In genomic region chr5:140678993-140679392, GRCh38 we compare ENCODE assay signal across 36 cellular contexts. TPM values are rescaled to one million over a fixed set of nuclear protein-coding genes. Genes with fewer than 3 reads are reported as not detected.
"Had no signal": no experiment of that assay in that cellular context is flagged by ENCODE, and none has a peak within 500 bp of the region (broad histone marks: within the 10 kb centered on the region; RNA-seq: fewer than 3 reads in every experiment).

No MANE protein-coding gene starts in this region.

- H3K4me3 ChIP-seq: adrenal gland, body of pancreas, esophagus squamous epithelium, gastroesophageal sphincter, heart right ventricle, hepatocyte had no signal

- H3K4me2 ChIP-seq: hepatocyte had no signal

- H3K9me3 Mint-ChIP-seq: activated CD4-positive, alpha-beta memory T cell treated with anti-CD3 and anti-CD28 coated beads, Interleukin-2, amount 10 ng/mL, durations not matched to agents 7 days and 5 days; activated CD4-positive, alpha-beta T cell treated with anti-CD3 and anti-CD28 coated beads, Interleukin-2, amount 10 ng/mL, durations not matched to agents 7 days and 5 days; activated naive CD4-positive, alpha-beta T cell treated with anti-CD3 and anti-CD28 coated beads for 36 hours; activated naive CD4-positive, alpha-beta T cell treated with anti-CD3 and anti-CD28 coated beads, Interleukin-2, amount 50 U/mL, for 24 hours; activated naive CD8-positive, alpha-beta T cell treated with anti-CD3 and anti-CD28 coated beads for 36 hours; activated naive CD8-positive, alpha-beta T cell treated with anti-CD3 and anti-CD28 coated beads, Interleukin-2, amount 50 U/mL, for 24 hours; activated T-cell treated with anti-CD3 and anti-CD28 coated beads, Interleukin-2, amount 50 U/mL, for 4 hours; activated T-helper 1 cell treated with anti-CD3 and anti-CD28 coated beads, Interleukin-12 subunit alpha, Interleukin-12 subunit beta, Interleukin-2, Interleukin-4 antibody, amounts not matched to agents 30 ng/mL and 10 ng/mL and 1 ng/mL, durations not matched to agents 14 hours and 24 hours and 36 hours; activated T-helper 2 cell treated with anti-CD3 and anti-CD28 coated beads, Interferon-gamma antibody, Interleukin-2, Interleukin-4, amounts not matched to agents 10 μg/mL and 5 μg/mL and 100 μg/mL, durations not matched to agents 14 hours and 24 hours and 36 hours; effector memory CD8-positive, alpha-beta T cell; T-helper 2 cell treated with Interferon-gamma antibody and Interleukin-4, amounts not matched to agents 5 μg/mL and 100 μg/mL, for 36 hours had no signal

- H2AFZ ChIP-seq: hepatocyte had no signal

- H3K9me3 ChIP-seq: adrenal gland, body of pancreas, esophagus squamous epithelium, gastroesophageal sphincter, heart right ventricle had no signal

- H3K79me2 ChIP-seq: hepatocyte had no signal

- H3K4me3 Mint-ChIP-seq: activated CD4-positive, alpha-beta memory T cell treated with anti-CD3 and anti-CD28 coated beads, Interleukin-2, amount 10 ng/mL, durations not matched to agents 7 days and 5 days; activated CD4-positive, alpha-beta T cell treated with anti-CD3 and anti-CD28 coated beads, Interleukin-2, amount 10 ng/mL, durations not matched to agents 7 days and 5 days; activated naive CD4-positive, alpha-beta T cell treated with anti-CD3 and anti-CD28 coated beads for 36 hours; activated naive CD4-positive, alpha-beta T cell treated with anti-CD3 and anti-CD28 coated beads, Interleukin-2, amount 50 U/mL, for 24 hours; activated naive CD8-positive, alpha-beta T cell treated with anti-CD3 and anti-CD28 coated beads for 36 hours; activated naive CD8-positive, alpha-beta T cell treated with anti-CD3 and anti-CD28 coated beads, Interleukin-2, amount 50 U/mL, for 24 hours; activated T-cell treated with anti-CD3 and anti-CD28 coated beads, Interleukin-2, amount 50 U/mL, for 4 hours; activated T-helper 1 cell treated with anti-CD3 and anti-CD28 coated beads, Interleukin-12 subunit alpha, Interleukin-12 subunit beta, Interleukin-2, Interleukin-4 antibody, amounts not matched to agents 30 ng/mL and 10 ng/mL and 1 ng/mL, durations not matched to agents 14 hours and 24 hours and 36 hours; effector memory CD8-positive, alpha-beta T cell; T-helper 17 cell; T-helper 2 cell treated with Interferon-gamma antibody and Interleukin-4, amounts not matched to agents 5 μg/mL and 100 μg/mL, for 36 hours had no signal

- H3K27me3 Mint-ChIP-seq: activated CD4-positive, alpha-beta memory T cell treated with anti-CD3 and anti-CD28 coated beads, Interleukin-2, amount 10 ng/mL, durations not matched to agents 7 days and 5 days; activated CD4-positive, alpha-beta T cell treated with anti-CD3 and anti-CD28 coated beads, Interleukin-2, amount 10 ng/mL, durations not matched to agents 7 days and 5 days; activated naive CD4-positive, alpha-beta T cell treated with anti-CD3 and anti-CD28 coated beads, Interleukin-2, amount 50 U/mL, for 24 hours; activated naive CD8-positive, alpha-beta T cell treated with anti-CD3 and anti-CD28 coated beads for 36 hours; activated naive CD8-positive, alpha-beta T cell treated with anti-CD3 and anti-CD28 coated beads, Interleukin-2, amount 50 U/mL, for 24 hours; effector memory CD8-positive, alpha-beta T cell; T-helper 17 cell had no signal

- FAIRE-seq: colon had no signal

- ATAC-seq: activated naive CD8-positive, alpha-beta T cell treated with anti-CD3 and anti-CD28 coated beads, Interleukin-2, amount 50 U/mL, for 24 hours; activated T-cell treated with anti-CD3 and anti-CD28 coated beads, Interleukin-2, amount 50 U/mL, for 4 hours; body of pancreas; effector memory CD8-positive, alpha-beta T cell; gastroesophageal sphincter; heart right ventricle; T-helper 17 cell had no signal

- H3K4me1 ChIP-seq: body of pancreas, esophagus squamous epithelium, gastroesophageal sphincter, heart right ventricle had no signal

- H3K27ac ChIP-seq: adrenal gland, body of pancreas, esophagus squamous epithelium, gastroesophageal sphincter, heart right ventricle, hepatocyte had no signal

- H3K27me3 ChIP-seq: adrenal gland, body of pancreas, esophagus squamous epithelium, gastroesophageal sphincter, heart right ventricle, hepatocyte had no signal

- H3K27ac Mint-ChIP-seq: activated naive CD4-positive, alpha-beta T cell treated with anti-CD3 and anti-CD28 coated beads for 36 hours; activated naive CD4-positive, alpha-beta T cell treated with anti-CD3 and anti-CD28 coated beads, Interleukin-2, amount 50 U/mL, for 24 hours; activated naive CD8-positive, alpha-beta T cell treated with anti-CD3 and anti-CD28 coated beads, Interleukin-2, amount 50 U/mL, for 24 hours; activated T-helper 2 cell treated with anti-CD3 and anti-CD28 coated beads, Interferon-gamma antibody, Interleukin-2, Interleukin-4, amounts not matched to agents 10 μg/mL and 5 μg/mL and 100 μg/mL, durations not matched to agents 14 hours and 24 hours and 36 hours; T-helper 2 cell treated with Interferon-gamma antibody and Interleukin-4, amounts not matched to agents 5 μg/mL and 100 μg/mL, for 36 hours had no signal

- H3K4me1 Mint-ChIP-seq: activated naive CD4-positive, alpha-beta T cell treated with anti-CD3 and anti-CD28 coated beads, Interleukin-2, amount 50 U/mL, for 24 hours; T-helper 17 cell had no signal

- DNase-seq: activated CD4-positive, alpha-beta memory T cell treated with anti-CD3 and anti-CD28 coated beads, Interleukin-2, amount 10 ng/mL, durations not matched to agents 7 days and 5 days; activated CD4-positive, alpha-beta T cell treated with anti-CD3 and anti-CD28 coated beads for 4 hours; activated CD4-positive, alpha-beta T cell treated with anti-CD3 and anti-CD28 coated beads, Interleukin-2, amount 10 ng/mL, durations not matched to agents 7 days and 5 days; activated CD4-positive, alpha-beta T cell treated with anti-CD3 and anti-CD28 coated beads, Interleukin-2, amount 50 U/mL, for 4 hours; activated CD4-positive, CD25-positive, alpha-beta regulatory T cell; activated CD4-positive, CD25-positive, alpha-beta regulatory T cell treated with anti-CD3 and anti-CD28 coated beads, Interleukin-2, amount 50 U/mL, for 72 hours; activated CD8-positive, alpha-beta memory T cell treated with anti-CD3 and anti-CD28 coated beads, Interleukin-2, amount 50 U/mL, for 48 hours; activated effector memory CD4-positive, alpha-beta T cell treated with anti-CD3 and anti-CD28 coated beads, Interleukin-2, amount 50 U/mL, for 16 hours; activated naive CD4-positive, alpha-beta T cell treated with anti-CD3 and anti-CD28 coated beads for 36 hours; activated naive CD8-positive, alpha-beta T cell treated with anti-CD3 and anti-CD28 coated beads for 36 hours; activated naive CD8-positive, alpha-beta T cell treated with anti-CD3 and anti-CD28 coated beads, Interleukin-2, amount 50 U/mL, for 24 hours; activated T-cell treated with anti-CD3 and anti-CD28 coated beads for 4 hours; activated T-cell treated with anti-CD3 and anti-CD28 coated beads, Interleukin-2, amount 50 U/mL, for 4 hours; adrenal gland; amygdala; aorta; body of pancreas; caudate nucleus; cortex of kidney; dermis blood vessel endothelial cell; effector CD4-positive, alpha-beta T cell; effector memory CD8-positive, alpha-beta T cell; esophagus squamous epithelium; foreskin melanocyte; heart right ventricle; T-helper 1 cell; T-helper 17 cell; T1000 had no signal

RNA-seq across cellular contexts. Expression of gene DND1, which starts 5.6 kb away (rescaled TPM):
- total RNA-seq: fibroblast of villous mesenchyme had no signal
